In genomic region chr7:76020031-76020714, GRCh38 we compare ENCODE assay signal across 8 cellular contexts. TPM values are rescaled to one million over a fixed set of nuclear protein-coding genes. Genes with fewer than 3 reads are reported as not detected.
DNase-seq lines count a peak whose midpoint lies in the region; ATAC-seq, FAIRE-seq and TF ChIP-seq lines count a peak whose summit lies in the region.

No MANE protein-coding gene starts in this region.

- H4K20me1 ChIP-seq in H1 (replicated peaks in 1 of 2; ENCODE audit: control insufficient read depth in 1 of 2, insufficient read depth in 2 of 2, low read length in 2 of 2): no peaks in the 10 kb centered on the region

- no peak overlapping the region for H3K18ac ChIP-seq in H1 (ENCODE audit: extremely low read depth, low read length)

- H3K27ac ChIP-seq in H1 (ENCODE audit: low read depth, low read length): no peak overlapping the region

- no peak for TF ChIP-seq POLR2A in H1 (IDR thresholded peaks at IDR 0.05; ENCODE audit: control extremely low read depth in 1 of 2, low read depth in 2 of 2, low read length in 2 of 2)

- no peak overlapping the region for H4K91ac ChIP-seq in H1 (replicated peaks; ENCODE audit: insufficient read length, low read length)

- no peak overlapping the region for H3K4ac ChIP-seq in H1 (replicated peaks; ENCODE audit: insufficient read length, low read depth, low read length)

- no peak overlapping the region for H3K56ac ChIP-seq in H1 (replicated peaks; ENCODE audit: insufficient read length, low read depth, low read length)

- WGBS in H1 (ENCODE audit: extremely low coverage in 1 of 2, insufficient coverage in 1 of 2, insufficient read length in 1 of 2, insufficient replicate concordance in 2 of 2, low coverage in 1 of 2, low lambda C conversion rate in 2 of 2, missing lambda C conversion rate in 1 of 2), 2 experiments: 52% methylated on average over 6 of the region's 6 CpGs; no CpG with 5 or more reads in 1 of the 2 experiments

- H2BK120ac ChIP-seq in H1 (replicated peaks; ENCODE audit: low read depth, low read length): no peak overlapping the region

- H4K5ac ChIP-seq in H1 (ENCODE audit: insufficient read length, low read depth, low read length): no peak overlapping the region

- no peaks in the 10 kb centered on the region; a peak in 3 of 8 replicates for H3K36me3 ChIP-seq in H1 (ENCODE audit: control insufficient read depth in 2 of 4, insufficient read depth in 4 of 4, low read length in 3 of 4)

- H3K27ac Mint-ChIP-seq in activated CD8-positive, alpha-beta T cell treated with anti-CD3 and anti-CD28 coated beads, Interleukin-2, amount 10 ng/mL, durations not matched to agents 7 days and 5 days: no peak overlapping the region
- H3K27ac Mint-ChIP-seq in mesothelial cell of epicardium: no peak overlapping the region

- CTCF ChIA-PET in activated CD8-positive, alpha-beta T cell treated with anti-CD3 and anti-CD28 coated beads, Interleukin-2, amount 10 ng/mL, durations not matched to agents 7 days and 5 days (lab: Charles Lee): interaction anchor here (0.6 to 3.1 kb wide), 40 partner anchors 11 to 534 kb away, joined by 3 to 57 read pairs (median 4); partner anchors contain the start of genes MDH2, POM121C and RHBDD2
- CTCF ChIA-PET in H1 (lab: Charles Lee; ENCODE audit: partially characterized antibody): interaction anchor here (0.6 to 5.3 kb wide), 50 partner anchors 9 to 446 kb away, joined by 3 to 57 read pairs (median 4); partner anchors contain the start of genes MDH2, POR, STYXL1 and TMEM120A

- peak overlapping the region; percentile 34 for H3K4me3 Mint-ChIP-seq in activated CD8-positive, alpha-beta T cell treated with anti-CD3 and anti-CD28 coated beads, Interleukin-2, amount 10 ng/mL, durations not matched to agents 7 days and 5 days
- H3K4me3 Mint-ChIP-seq in mesothelial cell of epicardium: no peak overlapping the region

- no peaks in the 10 kb centered on the region for H3K9me3 Mint-ChIP-seq in activated CD8-positive, alpha-beta T cell treated with anti-CD3 and anti-CD28 coated beads, Interleukin-2, amount 10 ng/mL, durations not matched to agents 7 days and 5 days (ENCODE audit: insufficient read depth)
- peaks cover 18% of the 10 kb centered on the region for H3K9me3 Mint-ChIP-seq in mesothelial cell of epicardium

- H2BK20ac ChIP-seq in H1 (ENCODE audit: low read length): no peak overlapping the region

- H2AFZ ChIP-seq in H1 (ENCODE audit: low read length): no peak overlapping the region

- peaks cover 39% of the 10 kb centered on the region for H3K36me3 Mint-ChIP-seq in activated CD8-positive, alpha-beta T cell treated with anti-CD3 and anti-CD28 coated beads, Interleukin-2, amount 10 ng/mL, durations not matched to agents 7 days and 5 days (ENCODE audit: low read depth)
- peaks cover 42% of the 10 kb centered on the region for H3K36me3 Mint-ChIP-seq in mesothelial cell of epicardium

- H3K14ac ChIP-seq in H1 (ENCODE audit: insufficient read length): no peak overlapping the region

- H4K8ac ChIP-seq in H1 (ENCODE audit: extremely low read depth, insufficient read depth, low read length): no peak overlapping the region

- H2AK5ac ChIP-seq in H1 (ENCODE audit: low read depth, low read length): no peak overlapping the region

- no peaks in the 10 kb centered on the region for H3K23me2 ChIP-seq in H1 (ENCODE audit: low read depth, low read length)

- TF ChIP-seq EP300 in H1 (IDR thresholded peaks at IDR 0.05; ENCODE audit: borderline replicate concordance in 1 of 2, low read depth in 2 of 2, low read length in 2 of 2): no peak

- DNase-seq in AG10803 (ENCODE audit: low read depth) (peak; percentile 60), NCI-H345 treated with DMSO at 0.1 percent for 48 hours (lab: John Stamatoyannopoulos, UW; ENCODE audit: unreplicated experiment) (peak; percentile 39), H1 (ENCODE audit: low read depth in 1 of 2, low spot score in 2 of 2) (peak; percentile 38 to 90), mesothelial cell of epicardium (ENCODE audit: low spot score in 2 of 2, unreplicated experiment in 2 of 2) (peak; percentile 37 to 63)
- peak; percentile 79 for DNase-seq in activated CD8-positive, alpha-beta T cell treated with anti-CD3 and anti-CD28 coated beads, Interleukin-2, amount 10 ng/mL, durations not matched to agents 7 days and 5 days
- peak; percentile 53 for DNase-seq in stimulated activated CD8-positive, alpha-beta memory T cell treated with anti-CD3 and anti-CD28 coated beads, Interleukin-4, amount 100 ng/mL, for 24 hours (ENCODE audit: low read depth)

- peaks cover 21% of the 10 kb centered on the region for H3K4me1 Mint-ChIP-seq in activated CD8-positive, alpha-beta T cell treated with anti-CD3 and anti-CD28 coated beads, Interleukin-2, amount 10 ng/mL, durations not matched to agents 7 days and 5 days (ENCODE audit: low read depth)
- H3K4me1 Mint-ChIP-seq in mesothelial cell of epicardium: no peaks in the 10 kb centered on the region

- H3K4me2 ChIP-seq in H1 (ENCODE audit: insufficient read depth in 1 of 2, low read depth in 2 of 2, low read length in 2 of 2): no peak overlapping the region

- no peaks in the 10 kb centered on the region for H3K9me3 ChIP-seq in H1 (ENCODE audit: insufficient read depth in 2 of 2, low read depth in 1 of 2, low read length in 1 of 2)

- no peaks in the 10 kb centered on the region for H3K79me1 ChIP-seq in H1 (ENCODE audit: low read depth, low read length)

- H3K4me3 ChIP-seq in AG10803 (ENCODE audit: low read length): no peak overlapping the region
- no peak overlapping the region for H3K4me3 ChIP-seq in H1 (ENCODE audit: extremely low read depth in 1 of 4, insufficient read depth in 2 of 4, low read depth in 3 of 4, low read length in 4 of 4)

- no peaks in the 10 kb centered on the region for H3K27me3 Mint-ChIP-seq in activated CD8-positive, alpha-beta T cell treated with anti-CD3 and anti-CD28 coated beads, Interleukin-2, amount 10 ng/mL, durations not matched to agents 7 days and 5 days (ENCODE audit: low read depth)
- no peaks in the 10 kb centered on the region for H3K27me3 Mint-ChIP-seq in mesothelial cell of epicardium (ENCODE audit: low read depth)

- peak; percentile 92 for TF ChIP-seq CTCF in AG10803 (conservative IDR thresholded peaks at IDR 0.05; ENCODE audit: low read length)
- peak; percentile 94 to 96 (median 94) for TF ChIP-seq CTCF in H1 (IDR thresholded peaks at IDR 0.05; ENCODE audit: control extremely low read depth in 1 of 3, insufficient read depth in 1 of 3, low read depth in 1 of 3, low read length in 3 of 3)
- TF ChIP-seq CTCF in mesothelial cell of epicardium (IDR thresholded peaks at IDR 0.05; ENCODE audit: unreplicated experiment): peak; percentile 77

- H3K27me3 ChIP-seq in H1 (replicated peaks in 1 of 4; ENCODE audit: control insufficient read depth in 3 of 4, extremely low read depth in 1 of 4, insufficient read depth in 3 of 4, low read length in 3 of 4): no peaks in the 10 kb centered on the region

- TF ChIP-seq RAD21 in H1 (IDR thresholded peaks at IDR 0.05 in 1 of 2, conservative IDR thresholded peaks at IDR 0.05 in 1 of 2; ENCODE audit: low read depth in 2 of 2, low read length in 2 of 2): peak; percentile 97 to 98

- H2BK15ac ChIP-seq in H1 (ENCODE audit: low read length): no peak overlapping the region

- H2BK5ac ChIP-seq in H1 (ENCODE audit: low read depth, low read length): no peak overlapping the region

- H3K79me2 ChIP-seq in H1 (ENCODE audit: control insufficient read depth in 1 of 2, insufficient read depth in 2 of 2, low read length in 2 of 2): no peaks in the 10 kb centered on the region

- POLR2A ChIA-PET in activated CD8-positive, alpha-beta T cell treated with anti-CD3 and anti-CD28 coated beads, Interleukin-2, amount 10 ng/mL, durations not matched to agents 7 days and 5 days (lab: Charles Lee): interaction anchor here (1.0 to 1.3 kb wide), 2 partner anchors 10 to 28 kb away, joined by 3 read pairs; partner anchors contain the start of genes MDH2 and STYXL1
- POLR2A ChIA-PET in H1 (lab: Charles Lee; ENCODE audit: partially characterized antibody): interaction anchor here (1.1 to 1.6 kb wide), 2 partner anchors 27 to 178 kb away, joined by 3 read pairs; partner anchors contain the start of gene STYXL1

- no peak overlapping the region for H3K23ac ChIP-seq in H1 (ENCODE audit: insufficient read length)

- ATAC-seq in GM21360 (IDR thresholded peaks at IDR 0.05; ENCODE audit: unreplicated experiment): peak; percentile 52
- ATAC-seq in activated CD8-positive, alpha-beta T cell treated with anti-CD3 and anti-CD28 coated beads, Interleukin-2, amount 10 ng/mL, durations not matched to agents 7 days and 5 days: peak; percentile 74
- no peak for ATAC-seq in GM18511 (IDR thresholded peaks at IDR 0.05; ENCODE audit: unreplicated experiment)

- no peak overlapping the region for H2BK12ac ChIP-seq in H1 (ENCODE audit: low read depth, low read length)

- H3K4me1 ChIP-seq in H1 (replicated peaks in 1 of 4; ENCODE audit: control insufficient read depth in 3 of 4, insufficient read depth in 4 of 4, low read length in 3 of 4): no peaks in the 10 kb centered on the region

- FAIRE-seq in H1 (lab: Jason Lieb, UNC): peak; percentile 13

- no peak overlapping the region for H3K9ac ChIP-seq in H1 (replicated peaks in 1 of 4; ENCODE audit: extremely low read depth in 1 of 4, low read depth in 3 of 4, low read length in 3 of 4)

RNA-seq across cellular contexts. Expression of gene TMEM120A, which starts 25.8 kb away (rescaled TPM):
- total RNA-seq in activated CD8-positive, alpha-beta T cell treated with anti-CD3 and anti-CD28 coated beads, Interleukin-2, amount 10 ng/mL, durations not matched to agents 7 days and 5 days: 10 to 100 TPM; 15.9 to 17.6 TPM
- total RNA-seq in H1 (2021; fragmentation: NEBNext Ultra II Directional; extraction: Animal tissue kit (Norgen Biotek cat#: 25700)): 15.6 and 21.2 TPM in 2 replicates
- 48.8 and 49.9 TPM in 2 replicates for polyA plus RNA-seq in H1 (2011; rRNA removed)
- 39.3 TPM for polyA plus RNA-seq in H1 (2011; cell fraction: cytosol; rRNA removed)
- polyA plus RNA-seq in H1 (2011; cell fraction: nucleus; rRNA removed): 61.7 TPM
- 22.0 to 30.6 TPM (median 26.8 TPM) in 4 replicates for polyA plus RNA-seq in H1 (2012, experiment 1 of 2)
- polyA plus RNA-seq in H1 (2012, experiment 2 of 2): 35.9 TPM
- 22.2 TPM for polyA plus RNA-seq in H1 (2013, experiment 1 of 2)
- polyA plus RNA-seq in H1 (2013, experiment 2 of 2): 24.9 TPM
- 73.1 and 86.8 TPM in 2 replicates for polyA minus RNA-seq in H1 (2011; rRNA and poly(A)+ RNA removed)
- 11.7 TPM for polyA minus RNA-seq in H1 (2011; cell fraction: cytosol; rRNA and poly(A)+ RNA removed)
- polyA minus RNA-seq in H1 (2011; cell fraction: nucleus; rRNA and poly(A)+ RNA removed): 20.8 TPM
- 13.8 to 21.2 TPM (median 17.8 TPM) in 3 replicates for total RNA-seq in mesothelial cell of epicardium

RNA-seq across cellular contexts. Expression of gene STYXL1, which starts 27.6 kb away (rescaled TPM):
- 10 to 100 TPM; 27.2 to 28.2 TPM for total RNA-seq in activated CD8-positive, alpha-beta T cell treated with anti-CD3 and anti-CD28 coated beads, Interleukin-2, amount 10 ng/mL, durations not matched to agents 7 days and 5 days
- total RNA-seq in H1 (2021; fragmentation: NEBNext Ultra II Directional; extraction: Animal tissue kit (Norgen Biotek cat#: 25700)): 26.4 and 32.3 TPM in 2 replicates
- 53.2 and 53.9 TPM in 2 replicates for polyA plus RNA-seq in H1 (2011; rRNA removed)
- polyA plus RNA-seq in H1 (2011; cell fraction: cytosol; rRNA removed): 54.7 TPM
- 36.4 TPM for polyA plus RNA-seq in H1 (2011; cell fraction: nucleus; rRNA removed)
- 26.4 to 38.5 TPM (median 31.3 TPM) in 4 replicates for polyA plus RNA-seq in H1 (2012, experiment 1 of 2)
- polyA plus RNA-seq in H1 (2012, experiment 2 of 2): 37.5 TPM
- polyA plus RNA-seq in H1 (2013, experiment 1 of 2): 23.7 TPM
- polyA plus RNA-seq in H1 (2013, experiment 2 of 2): 25.8 TPM
- 25.3 and 27.0 TPM in 2 replicates for polyA minus RNA-seq in H1 (2011; rRNA and poly(A)+ RNA removed)
- 10.8 TPM for polyA minus RNA-seq in H1 (2011; cell fraction: cytosol; rRNA and poly(A)+ RNA removed)
- 19.6 TPM for polyA minus RNA-seq in H1 (2011; cell fraction: nucleus; rRNA and poly(A)+ RNA removed)
- 35.3 to 40.7 TPM (median 39.9 TPM) in 3 replicates for total RNA-seq in mesothelial cell of epicardium

RNA-seq across cellular contexts. Expression of gene MDH2, which starts 27.7 kb away (rescaled TPM):
- 100 to 1,000 TPM; 148 to 166 TPM for total RNA-seq in activated CD8-positive, alpha-beta T cell treated with anti-CD3 and anti-CD28 coated beads, Interleukin-2, amount 10 ng/mL, durations not matched to agents 7 days and 5 days
- 254 TPM in 2 replicates for total RNA-seq in H1 (2021; fragmentation: NEBNext Ultra II Directional; extraction: Animal tissue kit (Norgen Biotek cat#: 25700))
- 203 and 258 TPM in 2 replicates for polyA plus RNA-seq in H1 (2011; rRNA removed)
- 115 TPM for polyA plus RNA-seq in H1 (2011; cell fraction: cytosol; rRNA removed)
- polyA plus RNA-seq in H1 (2011; cell fraction: nucleus; rRNA removed): 220 TPM
- polyA plus RNA-seq in H1 (2012, experiment 1 of 2): 202 to 301 TPM (median 265 TPM) in 4 replicates
- polyA plus RNA-seq in H1 (2012, experiment 2 of 2): 248 TPM
- 314 TPM for polyA plus RNA-seq in H1 (2013, experiment 1 of 2)
- polyA plus RNA-seq in H1 (2013, experiment 2 of 2): 278 TPM
- polyA minus RNA-seq in H1 (2011; rRNA and poly(A)+ RNA removed): 107 and 122 TPM in 2 replicates
- 166 TPM for polyA minus RNA-seq in H1 (2011; cell fraction: cytosol; rRNA and poly(A)+ RNA removed)
- 98.6 TPM for polyA minus RNA-seq in H1 (2011; cell fraction: nucleus; rRNA and poly(A)+ RNA removed)
- total RNA-seq in mesothelial cell of epicardium: 133 to 142 TPM (median 137 TPM) in 3 replicates
